In the genomic region with DNA sequence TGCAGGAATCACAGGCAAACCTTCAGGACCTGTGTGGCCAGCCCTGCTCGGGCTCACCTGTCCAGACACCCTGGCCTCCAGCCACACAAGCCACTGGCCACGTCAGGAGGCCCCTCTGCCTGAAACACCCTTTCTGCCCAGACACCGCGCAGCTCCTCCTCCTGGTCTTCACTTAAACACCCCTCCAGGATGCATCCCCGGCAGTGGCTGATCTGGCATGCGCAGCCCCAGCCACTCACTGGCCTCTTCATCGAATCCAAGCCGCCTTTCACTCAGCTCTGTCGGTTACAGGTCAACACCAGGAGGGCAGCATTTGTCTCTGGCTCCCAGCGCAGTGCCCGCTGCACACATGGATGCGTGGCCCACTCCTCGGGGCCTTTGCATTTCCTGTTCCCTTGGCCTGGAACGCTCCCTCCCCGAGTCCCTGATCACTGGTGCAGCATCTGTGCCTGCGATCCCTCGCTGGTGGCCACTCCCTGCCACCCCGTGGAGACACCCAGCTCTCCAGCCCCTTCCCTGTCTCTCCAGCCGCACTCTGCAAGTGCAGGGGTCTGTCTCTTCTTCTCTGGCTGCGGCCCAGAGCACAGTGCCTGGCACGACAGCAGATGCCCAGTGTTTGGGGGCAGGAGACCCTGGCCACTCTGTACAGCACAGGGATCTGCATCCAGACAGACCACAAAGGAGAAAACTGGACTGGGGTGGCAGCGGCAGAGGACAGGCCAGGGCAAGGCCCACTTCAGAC, we compare ENCODE assay signal across 28 cellular contexts. TPM values are rescaled to one million over a fixed set of nuclear protein-coding genes. Genes with fewer than 3 reads are reported as not detected.
"Had no signal": no experiment of that assay in that cellular context is flagged by ENCODE, and none has a peak within 500 bp of the region (broad histone marks: within the 10 kb centered on the region; RNA-seq: fewer than 3 reads in every experiment).

No MANE protein-coding gene starts in this region.

- DNase-seq: activated CD4-positive, alpha-beta T cell treated with anti-CD3 and anti-CD28 coated beads for 4 hours; activated CD4-positive, alpha-beta T cell treated with anti-CD3 and anti-CD28 coated beads, Interleukin-2, amount 50 U/mL, for 48 hours; activated CD8-positive, alpha-beta memory T cell treated with anti-CD3 and anti-CD28 coated beads for 24 hours; activated effector memory CD4-positive, alpha-beta T cell treated with Interleukin-2 at 50 U/mL for 16 hours; activated naive CD4-positive, alpha-beta T cell treated with anti-CD3 and anti-CD28 coated beads for 36 hours; amniotic stem cell; central memory CD4-positive, alpha-beta T cell; dermis blood vessel endothelial cell; effector CD8-positive, alpha-beta T cell; erythroblast; islet precursor cell; left cardiac atrium; stimulated activated CD4-positive, alpha-beta T cell treated with anti-CD3 and anti-CD28 coated beads, Interleukin-4, amount 100 ng/mL, for 24 hours; stimulated activated naive CD8-positive, alpha-beta T cell treated with anti-CD3 and anti-CD28 coated beads, Interleukin-15, amount 100 ng/mL, for 72 hours; substantia nigra; thyroid gland had no signal

- H3K36me3 ChIP-seq: ovary had no signal

- H3K27me3 ChIP-seq: gastroesophageal sphincter, hepatocyte, neutrophil, ovary, thyroid gland had no signal

- ATAC-seq: gastroesophageal sphincter; left cardiac atrium; mucosa of descending colon; natural killer cell treated with Interleukin-12 subunit alpha and Interleukin-12 subunit beta and Interleukin-15 and Interleukin-18, amount 100 ng/mL, for 72 hours; sciatic nerve; stimulated activated memory B cell treated with anti-CD40 and anti-IgM and Interleukin-4, amounts not matched to agents 10 μg/mL and 1 μg/mL and 100 μg/mL, for 72 hours; stimulated activated naive CD8-positive, alpha-beta T cell treated with anti-CD3 and anti-CD28 coated beads, Interleukin-15, amount 100 ng/mL, for 72 hours had no signal

- H3K79me2 ChIP-seq: hepatocyte had no signal

- H2AFZ ChIP-seq: hepatocyte had no signal

- H3K4me1 ChIP-seq: gastroesophageal sphincter, thyroid gland had no signal

- H3K4me3 Mint-ChIP-seq: activated naive CD4-positive, alpha-beta T cell treated with anti-CD3 and anti-CD28 coated beads for 36 hours; natural killer cell treated with Interleukin-12 subunit alpha and Interleukin-12 subunit beta and Interleukin-15 and Interleukin-18, amount 100 ng/mL, for 72 hours; stimulated activated memory B cell treated with anti-CD40 and anti-IgM and Interleukin-4, amounts not matched to agents 10 μg/mL and 1 μg/mL and 100 μg/mL, for 72 hours; stimulated activated naive CD8-positive, alpha-beta T cell treated with anti-CD3 and anti-CD28 coated beads, Interleukin-15, amount 100 ng/mL, for 72 hours had no signal

- H3K27ac ChIP-seq: gastroesophageal sphincter, hepatocyte, neutrophil, ovary, skin epidermis, thyroid gland had no signal

- H3K27ac Mint-ChIP-seq: activated naive CD4-positive, alpha-beta T cell treated with anti-CD3 and anti-CD28 coated beads for 36 hours; natural killer cell treated with Interleukin-12 subunit alpha and Interleukin-12 subunit beta and Interleukin-15 and Interleukin-18, amount 100 ng/mL, for 72 hours; progenitor cell of endocrine pancreas; stimulated activated memory B cell treated with anti-CD40 and anti-IgM and Interleukin-4, amounts not matched to agents 10 μg/mL and 1 μg/mL and 100 μg/mL, for 72 hours; stimulated activated naive CD8-positive, alpha-beta T cell treated with anti-CD3 and anti-CD28 coated beads, Interleukin-15, amount 100 ng/mL, for 72 hours had no signal

- H3K9me3 Mint-ChIP-seq: activated naive CD4-positive, alpha-beta T cell treated with anti-CD3 and anti-CD28 coated beads for 36 hours; natural killer cell treated with Interleukin-12 subunit alpha and Interleukin-12 subunit beta and Interleukin-15 and Interleukin-18, amount 100 ng/mL, for 72 hours; stimulated activated memory B cell treated with anti-CD40 and anti-IgM and Interleukin-4, amounts not matched to agents 10 μg/mL and 1 μg/mL and 100 μg/mL, for 72 hours; stimulated activated naive CD8-positive, alpha-beta T cell treated with anti-CD3 and anti-CD28 coated beads, Interleukin-15, amount 100 ng/mL, for 72 hours had no signal

- H3K27me3 Mint-ChIP-seq: natural killer cell treated with Interleukin-12 subunit alpha and Interleukin-12 subunit beta and Interleukin-15 and Interleukin-18, amount 100 ng/mL, for 72 hours; progenitor cell of endocrine pancreas; stimulated activated memory B cell treated with anti-CD40 and anti-IgM and Interleukin-4, amounts not matched to agents 10 μg/mL and 1 μg/mL and 100 μg/mL, for 72 hours; stimulated activated naive CD8-positive, alpha-beta T cell treated with anti-CD3 and anti-CD28 coated beads, Interleukin-15, amount 100 ng/mL, for 72 hours had no signal

- H3K9me3 ChIP-seq: gastroesophageal sphincter, mucosa of descending colon, neutrophil, ovary, thyroid gland had no signal

- H3K4me2 ChIP-seq: hepatocyte had no signal

- H3K4me1 Mint-ChIP-seq: stimulated activated naive CD8-positive, alpha-beta T cell treated with anti-CD3 and anti-CD28 coated beads, Interleukin-15, amount 100 ng/mL, for 72 hours had no signal

- H3K4me3 ChIP-seq: gastroesophageal sphincter, hepatocyte, lung, mucosa of descending colon, ovary, skin epidermis, thyroid gland had no signal

RNA-seq across cellular contexts. Expression of a gene that starts 18.1 kb away (rescaled TPM):
- total RNA-seq: dermis blood vessel endothelial cell, mesenteric fat pad, sciatic nerve had no signal
